In genomic region chr2:73214120-73215035, GRCh38 we compare ENCODE assay signal across 8 cellular contexts. TPM values are rescaled to one million over a fixed set of nuclear protein-coding genes. Genes with fewer than 3 reads are reported as not detected.
DNase-seq lines count a peak whose midpoint lies in the region; ATAC-seq and TF ChIP-seq lines count a peak whose summit lies in the region.

SMYD5 (plus strand) TSS chr2:73214245; CDS start chr2:73214267, 22 bp downstream.

- TF ChIP-seq CTCF in AG09309 (IDR thresholded peaks at IDR 0.05; ENCODE audit: control insufficient read depth, insufficient read depth, low read depth, low read length, missing control alignments), result no peak

- H3K27me3 ChIP-seq in layer of hippocampus (ENCODE audit: control insufficient read depth, insufficient read depth, low read length), result no peaks in the 10 kb centered on the region

- peak within 1 kb of the TSS; percentile 40 for H3K27ac ChIP-seq in layer of hippocampus (ENCODE audit: low read depth, low read length)

- peak within 1 kb of the TSS; percentile 69 for H3K4me3 ChIP-seq in AG09309 (ENCODE audit: control insufficient read depth, low read depth, low read length)

- ATAC-seq in GM18909 (IDR thresholded peaks at IDR 0.05; ENCODE audit: poor library complexity, unreplicated experiment), result peak; percentile 94
- ATAC-seq in HG03159 (IDR thresholded peaks at IDR 0.05; ENCODE audit: unreplicated experiment), result peak; percentile 86

- peak; percentile 11 for DNase-seq in AG09309 (ENCODE audit: low read depth)
- peak; percentile 80 for DNase-seq in NCI-H460 (ENCODE audit: extremely low read depth, low read depth)
- DNase-seq in activated CD4-positive, CD25-positive, alpha-beta regulatory T cell treated with anti-CD3 and anti-CD28 coated beads, Interleukin-2, amount 50 U/mL, for 72 hours, result peak; percentile 95
- peak; percentile 90 for DNase-seq in cerebellum (ENCODE audit: low spot score)
- peak; percentile 92 to 93 for DNase-seq in stimulated activated CD4-positive, alpha-beta T cell treated with anti-CD3 and anti-CD28 coated beads, Interleukin-1b, Interleukin-23, amount 100 ng/mL, for 4 hours (ENCODE audit: low read depth in 2 of 2)

RNA-seq across cellular contexts. Expression of gene SMYD5, which starts in this region (rescaled TPM):
- total RNA-seq in NCI-H460 (2014; rRNA removed; shearing (Covaris generic)), result 42.6 and 48.9 TPM in 2 replicates
- 54.2 and 63.9 TPM in 2 replicates for polyA plus RNA-seq in NCI-H460 (2014; cell fraction: nucleus; rRNA removed)
- total RNA-seq in cerebellum, result 19.3 TPM

Comparison
In these comparisons a context has a peak if more than half of its experiments do, and no peak if none do; other contexts are left out.
1. Peak in every context shown above with its lines: DNase-seq, ATAC-seq, H3K4me3 ChIP-seq and H3K27ac ChIP-seq.
2. DNase-seq: peak in every context shown above with its lines; median percentile 95 in activated CD4-positive, CD25-positive, alpha-beta regulatory T cell treated with anti-CD3 and anti-CD28 coated beads, Interleukin-2, amount 50 U/mL, for 72 hours; 92 in stimulated activated CD4-positive, alpha-beta T cell treated with anti-CD3 and anti-CD28 coated beads, Interleukin-1b, Interleukin-23, amount 100 ng/mL, for 4 hours; 90 in cerebellum; 80 in NCI-H460; 11 in AG09309.